Comparison of ENCODE assay signal across 19 cellular contexts in the genomic region with DNA sequence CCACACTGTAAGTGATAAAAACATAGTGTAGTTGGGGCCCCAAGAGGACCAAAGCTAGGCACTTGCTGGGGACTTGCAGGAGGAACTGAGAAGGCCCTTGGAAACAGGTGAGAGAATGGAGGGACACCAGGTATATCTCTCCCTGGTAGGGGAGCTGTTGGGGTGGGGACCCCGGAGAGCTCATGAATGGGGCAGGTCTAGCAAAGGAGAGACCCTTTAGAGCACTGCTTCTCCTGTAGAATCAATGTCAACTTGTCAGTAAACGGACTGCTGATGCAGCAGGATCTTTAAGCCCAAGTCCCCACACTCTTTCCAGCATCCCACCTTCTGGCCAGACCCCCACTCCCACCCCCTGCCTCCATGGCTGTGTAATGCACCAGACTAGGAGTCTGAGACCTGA.
DNase-seq lines count a peak whose midpoint lies in the region; ATAC-seq lines count a peak whose summit lies in the region.
"Had no signal": no experiment of that assay in that cellular context is flagged by ENCODE, and none has a peak within 500 bp of the region (broad histone marks: within the 10 kb centered on the region; RNA-seq: fewer than 3 reads in every experiment).

No MANE protein-coding gene starts in this region.

- DNase-seq in cardiac septum (ENCODE audit: low spot score) (peak; percentile 9), Right ventricle myocardium inferior (ENCODE audit: missing footprints) (no peak), islet precursor cell (peak; percentile 30), neuronal stem cell (ENCODE audit: low spot score) (no peak), SW480 (ENCODE audit: low spot score) (no peak), NCI-H2107 (lab: John Stamatoyannopoulos, UW) (no peak)
- no peak for DNase-seq in effector CD4-positive, alpha-beta T cell
- DNase-seq in activated naive CD4-positive, alpha-beta T cell treated with Interleukin-2 at 50 U/mL for 16 hours, result no peak
- DNase-seq: AML-193; CD4-positive, alpha-beta memory T cell; DMS153; DMS79; GDM1; HCEC 1CT had no signal

- H2AK5ac ChIP-seq in neuronal stem cell (ENCODE audit: low read depth, low read length), result no peak overlapping the region

- no peak overlapping the region for H3K9ac ChIP-seq in neuronal stem cell (ENCODE audit: low read depth, low read length, poor library complexity)

- H3K23ac ChIP-seq in neuronal stem cell (ENCODE audit: low read depth, low read length, poor library complexity), result no peak overlapping the region

- no peak overlapping the region for H2BK12ac ChIP-seq in neuronal stem cell (ENCODE audit: low read length)

- H3K18ac ChIP-seq in neuronal stem cell (ENCODE audit: low read length), result no peak overlapping the region

- no peaks in the 10 kb centered on the region for H3K9me3 ChIP-seq in neuronal stem cell (replicated peaks in 1 of 2; ENCODE audit: control insufficient read depth in 2 of 2, insufficient read depth in 1 of 2, low read depth in 1 of 2, low read length in 2 of 2)
- H3K9me3 ChIP-seq: A549 had no signal

- no peaks in the 10 kb centered on the region for H3K79me1 ChIP-seq in neuronal stem cell (ENCODE audit: low read depth, low read length)

- no peak overlapping the region for H3K27ac ChIP-seq in neuronal stem cell (replicated peaks; ENCODE audit: low read length)
- H3K27ac ChIP-seq: 22Rv1, A549, C4-2B, HL-60 had no signal

- ATAC-seq in Right ventricle myocardium inferior, result no peak
- ATAC-seq: A549 had no signal

- H2BK15ac ChIP-seq in neuronal stem cell (ENCODE audit: low read length), result peak overlapping the region; percentile 8

- no CpG with 5 or more reads among the region's 2 CpGs for WGBS in neuronal stem cell (ENCODE audit: extremely low coverage in 2 of 2, insufficient read length in 2 of 2, insufficient replicate concordance in 1 of 2), 2 donors

- intact Hi-C loops in cardiac septum (cut with DNase I) (loop anchor here (5.0 kb wide), 1 partner anchor 50 kb away; no protein-coding TSS in a partner anchor), Right ventricle myocardium inferior (cut with DNase I) (loop anchor here (2.0 kb wide), 1 partner anchor 52 kb away; no protein-coding TSS in a partner anchor)

- no peak overlapping the region for H3K4me3 ChIP-seq in neuronal stem cell (ENCODE audit: low read length in 2 of 2)
- H3K4me3 ChIP-seq: A549, GM23338 had no signal

- no peak overlapping the region for H2BK5ac ChIP-seq in neuronal stem cell (ENCODE audit: low read length)

- H2BK120ac ChIP-seq in neuronal stem cell (ENCODE audit: low read depth, low read length), result no peak overlapping the region

- H3K4me1 ChIP-seq in neuronal stem cell (ENCODE audit: control insufficient read depth in 2 of 2, insufficient read depth in 1 of 2, low read depth in 1 of 2, low read length in 2 of 2), result peaks cover 4 to 7% of the 10 kb centered on the region in 2 donors
- H3K4me1 ChIP-seq: A549 had no signal

- H4K8ac ChIP-seq in neuronal stem cell (ENCODE audit: low read depth, low read length), result no peak overlapping the region

- H2AFZ ChIP-seq in neuronal stem cell (ENCODE audit: low read length), result no peak overlapping the region
- H2AFZ ChIP-seq: GM23338 had no signal

- H3K4ac ChIP-seq in neuronal stem cell (ENCODE audit: low read length), result no peak overlapping the region

- no peaks in the 10 kb centered on the region for H3K36me3 ChIP-seq in neuronal stem cell (replicated peaks in 1 of 2; ENCODE audit: control insufficient read depth in 2 of 2, insufficient read depth in 2 of 2, low read length in 2 of 2)

- no peak overlapping the region for H3K14ac ChIP-seq in neuronal stem cell (ENCODE audit: low read length)

- peaks cover 0 to 55% (median 0%) of the 10 kb centered on the region in 3 experiments for H3K27me3 ChIP-seq in neuronal stem cell (ENCODE audit: control insufficient read depth in 3 of 3, insufficient read depth in 3 of 3, low read depth in 1 of 3, low read length in 3 of 3)

- H4K91ac ChIP-seq in neuronal stem cell (ENCODE audit: low read depth, low read length, poor library complexity), result no peak overlapping the region

- H3K4me2 ChIP-seq in neuronal stem cell (ENCODE audit: insufficient read depth, low read length, poor library complexity, severe bottlenecking), result no peak overlapping the region
- H3K4me2 ChIP-seq: A549, GM23338 had no signal

Comparison
In these comparisons a context has a peak if more than half of its experiments do, and no peak if none do; other contexts are left out.
1. DNase-seq: peak in cardiac septum (single experiment) and islet precursor cell (single experiment); none in Right ventricle myocardium inferior (single experiment), neuronal stem cell (single experiment), effector CD4-positive, alpha-beta T cell (single experiment), SW480 (single experiment), activated naive CD4-positive, alpha-beta T cell treated with Interleukin-2 at 50 U/mL for 16 hours (single experiment) and NCI-H2107 (single experiment).